8 cellular contexts compared by ENCODE assay signal in genomic region chr1:29230204-29230552, GRCh38. TPM values are rescaled to one million over a fixed set of nuclear protein-coding genes. Genes with fewer than 3 reads are reported as not detected.
A peak's percentile ranks its signal among the peaks of the same experiment; 100 is the strongest.
DNase-seq lines count a peak whose midpoint lies in the region; ATAC-seq and TF ChIP-seq lines count a peak whose summit lies in the region.

No MANE protein-coding gene starts in this region.

- DNase-seq in AG10803 (ENCODE audit: low read depth), result no peak
- no peak for DNase-seq in colonic mucosa
- DNase-seq in naive thymus-derived CD8-positive, alpha-beta T cell, result no peak
- DNase-seq in SIG-M5 treated with dmso at 0.1 percent for 504 hours (lab: John Stamatoyannopoulos, UW; ENCODE audit: unreplicated experiment), result no peak
- DNase-seq in globus pallidus (ENCODE audit: low spot score), result no peak
- no peak for DNase-seq in NCI-H510A treated with DMSO at 0.1 percent for 48 hours (lab: John Stamatoyannopoulos, UW)

- H3K36me3 Mint-ChIP-seq in naive thymus-derived CD8-positive, alpha-beta T cell, result no peaks in the 10 kb centered on the region

- peaks cover 14% of the 10 kb centered on the region for H3K4me1 ChIP-seq in KMS-11 (ENCODE audit: low read depth, poor library complexity, severe bottlenecking)
- H3K4me1 ChIP-seq in colonic mucosa, result peaks cover 4% of the 10 kb centered on the region

- H3K79me2 ChIP-seq in KMS-11 (ENCODE audit: insufficient read depth, low read depth), result peaks cover 16% of the 10 kb centered on the region; the same call in 1 of the 2 replicates

- peak overlapping the region; percentile 91 to 99 (median 93) for H3K4me3 Mint-ChIP-seq in naive thymus-derived CD8-positive, alpha-beta T cell

- H3K9me3 Mint-ChIP-seq in naive thymus-derived CD8-positive, alpha-beta T cell, result no peaks in the 10 kb centered on the region

- H3K27me3 Mint-ChIP-seq in naive thymus-derived CD8-positive, alpha-beta T cell, result peaks cover 0 to 5% (median 2%) of the 10 kb centered on the region in 5 donors

- peak overlapping the region; percentile 90 for H2AFZ ChIP-seq in KMS-11 (ENCODE audit: low read depth)

- H3K27ac ChIP-seq in KMS-11 (peak overlapping the region; percentile 37), colonic mucosa (no peak overlapping the region)

- no peaks in the 10 kb centered on the region for H4K20me1 ChIP-seq in KMS-11 (ENCODE audit: insufficient read depth)

- peaks cover 14 to 25% (median 23%) of the 10 kb centered on the region in 4 donors for H3K4me1 Mint-ChIP-seq in naive thymus-derived CD8-positive, alpha-beta T cell

- H3K4me2 ChIP-seq in KMS-11, result peak overlapping the region; percentile 97

- intact Hi-C loops in colonic mucosa (cut with DNase I), result loop anchor here (10.0 kb wide), 1 partner anchor 855 kb away; no protein-coding TSS in a partner anchor

- TF ChIP-seq CTCF in AG10803 (conservative IDR thresholded peaks at IDR 0.05; ENCODE audit: low read length) (no peak), KMS-11 (conservative IDR thresholded peaks at IDR 0.05; ENCODE audit: low read depth, low read length) (no peak), colonic mucosa (IDR thresholded peaks at IDR 0.05) (no peak)

- H3K27ac Mint-ChIP-seq in naive thymus-derived CD8-positive, alpha-beta T cell, result peak overlapping the region; percentile 84 to 98 (median 96)

- H3K27me3 ChIP-seq in KMS-11 (ENCODE audit: insufficient read depth, low read depth) (peaks cover 7% of the 10 kb centered on the region; the same call in 1 of the 2 replicates), colonic mucosa (no peaks in the 10 kb centered on the region)

- H3K36me3 ChIP-seq in KMS-11 (ENCODE audit: insufficient read depth) (no peaks in the 10 kb centered on the region), colonic mucosa (no peaks in the 10 kb centered on the region)

- no peak for ATAC-seq in naive thymus-derived CD8-positive, alpha-beta T cell
- ATAC-seq in HG03159 (IDR thresholded peaks at IDR 0.05; ENCODE audit: unreplicated experiment), result no peak

- H3K9ac ChIP-seq in KMS-11, result peak overlapping the region; percentile 75
- H3K9ac ChIP-seq in colonic mucosa (ENCODE audit: low read depth in 2 of 2, low read length in 2 of 2), result peak overlapping the region; percentile 77 to 80

- POLR2A ChIA-PET in naive thymus-derived CD8-positive, alpha-beta T cell (lab: Charles Lee), result interaction anchor here (0.7 to 2.5 kb wide), 3 partner anchors 48 to 1150 kb away, joined by 3 to 10 read pairs (median 3); partner anchors contain the start of gene SRSF4

- no peaks in the 10 kb centered on the region for H3K9me3 ChIP-seq in colonic mucosa

- peak overlapping the region; percentile 76 for H3K4me3 ChIP-seq in AG10803 (ENCODE audit: low read length)
- H3K4me3 ChIP-seq in KMS-11 (IDR thresholded peaks at IDR 0.05; ENCODE audit: insufficient read depth, low read depth, low read length), result peak overlapping the region; percentile 94
- peak overlapping the region; percentile 98 for H3K4me3 ChIP-seq in colonic mucosa

RNA-seq across cellular contexts. Expression of gene MECR, which starts 0.6 kb away (rescaled TPM):
- total RNA-seq in colonic mucosa, result 10 to 100 TPM; 12.9 to 21.8 TPM
- 10 to 100 TPM; 23.3 to 25.8 TPM for total RNA-seq in naive thymus-derived CD8-positive, alpha-beta T cell
- 10 to 100 TPM; 17.9 to 24.1 (median 20.4) TPM for polyA plus RNA-seq in naive thymus-derived CD8-positive, alpha-beta T cell

RNA-seq across cellular contexts. Expression of gene PTPRU, which starts 6.1 kb away (rescaled TPM):
- 1 to 10 TPM; 2.3 to 4.8 TPM for total RNA-seq in colonic mucosa
- total RNA-seq in naive thymus-derived CD8-positive, alpha-beta T cell, result not detected
- polyA plus RNA-seq in naive thymus-derived CD8-positive, alpha-beta T cell, result under 1 TPM in 1 of 3 donors, not detected in 2; 0.54 TPM

RNA-seq across cellular contexts. Expression of gene SRSF4, which starts 48.5 kb away (rescaled TPM):
- total RNA-seq in colonic mucosa, result 10 to 100 TPM; 86.3 to 90.3 TPM
- 10 to 100 TPM; 83.3 to 85.8 TPM for total RNA-seq in naive thymus-derived CD8-positive, alpha-beta T cell
- 100 to 1,000 TPM in 1 of 3 donors, 10 to 100 TPM in 2; 73.2 to 104 (median 81.5) TPM for polyA plus RNA-seq in naive thymus-derived CD8-positive, alpha-beta T cell
